ENCODE assay signal across 23 cellular contexts in the genomic region with DNA sequence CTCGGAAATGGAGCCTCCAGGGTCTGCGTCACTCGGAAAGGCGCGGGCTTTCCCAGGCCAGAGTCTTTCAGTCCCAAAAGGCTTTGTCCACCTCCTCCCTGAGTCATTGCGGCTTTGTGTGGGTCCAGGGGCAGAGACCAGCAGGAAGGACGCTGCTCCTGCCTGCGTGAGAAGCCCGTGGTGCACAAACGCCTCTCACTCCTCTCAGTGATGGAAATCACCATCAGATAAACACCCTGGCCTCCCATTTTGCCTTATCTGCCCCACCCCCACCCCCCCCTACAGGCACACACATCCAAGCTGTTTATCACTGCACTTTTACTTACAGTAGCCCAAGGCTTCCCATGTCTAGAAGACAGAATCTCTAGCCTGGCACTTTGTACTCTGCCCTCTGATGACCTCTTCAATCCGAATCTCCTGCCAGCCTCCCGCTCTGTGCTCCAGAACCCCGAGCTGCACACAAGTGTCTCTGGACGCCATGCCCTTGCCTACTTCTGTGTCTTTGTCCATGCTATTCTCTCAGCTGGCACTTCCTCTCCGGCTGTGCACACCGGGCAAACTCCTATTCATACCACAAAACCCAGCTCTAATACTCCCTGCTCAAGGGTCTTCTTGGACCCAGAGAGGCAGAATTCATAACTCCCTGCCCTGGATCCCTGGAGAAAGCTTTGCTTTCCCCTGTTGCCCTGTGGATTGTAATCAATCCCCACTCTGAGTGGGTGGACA.
DNase-seq lines count a peak whose midpoint lies in the region; ATAC-seq, FAIRE-seq and TF ChIP-seq lines count a peak whose summit lies in the region.
"Had no signal": no experiment of that assay in that cellular context is flagged by ENCODE, and none has a peak within 500 bp of the region (broad histone marks: within the 10 kb centered on the region; RNA-seq: fewer than 3 reads in every experiment).

No MANE protein-coding gene starts in this region.

- intact Hi-C loops in K562 (cut with micrococcal nuclease): no loop called here
- intact Hi-C loops in pancreas (cut with DNase I): loop anchor here in 1 of 3 donors (10.0 kb wide), 1 partner anchor 62 kb away; no protein-coding TSS in a partner anchor

- no peaks in the 10 kb centered on the region for H4K20me1 ChIP-seq in SK-N-SH (ENCODE audit: insufficient read depth)
- H4K20me1 ChIP-seq in K562 (replicated peaks; ENCODE audit: control insufficient read depth, insufficient read depth, low read length): no peaks in the 10 kb centered on the region
- H4K20me1 ChIP-seq: BLaER1 treated with 17β-estradiol and CSF1 and Interleukin-3, amounts not matched to agents 10 nM and 100 nM had no signal

- peaks cover 6% of the 10 kb centered on the region for H3K27me3 Mint-ChIP-seq in neural crest cell (ENCODE audit: low read depth)

- no peak for ATAC-seq in SK-N-SH treated with all-trans-retinoic acid at 6 μM for 48 hours
- ATAC-seq in K562: peak; percentile 77
- ATAC-seq in pancreas: no peak
- ATAC-seq in HG03354 (IDR thresholded peaks at IDR 0.05; ENCODE audit: poor library complexity, severe bottlenecking, unreplicated experiment): no peak
- ATAC-seq: A549; CD8-positive, alpha-beta T cell; HepG2 had no signal

- no peaks in the 10 kb centered on the region for H3K9me1 ChIP-seq in K562 (ENCODE audit: control insufficient read depth, insufficient read depth, low read length)

- peak overlapping the region; percentile 7 for H3K27ac Mint-ChIP-seq in neural crest cell (ENCODE audit: unreplicated experiment)
- H3K27ac Mint-ChIP-seq: B cell; CD8-positive, alpha-beta T cell; HFFc6; IgD-negative memory B cell had no signal

- no peaks in the 10 kb centered on the region for H3F3A ChIP-seq in SK-N-SH (replicated peaks; ENCODE audit: insufficient read depth)

- no peak for TF ChIP-seq POLR2A in K562 (conservative IDR thresholded peaks at IDR 0.05)

- no peak overlapping the region for H3K9ac ChIP-seq in SK-N-SH
- 0 out of 4 replicates have a peak overlapping the region, but pooled peaks of 1 of the 2 experiments have one; percentile 26 for H3K9ac ChIP-seq in K562 (ENCODE audit: insufficient read depth in 1 of 2, low read depth in 2 of 2, low read length in 2 of 2)
- H3K9ac ChIP-seq: BLaER1 treated with 17β-estradiol and CSF1 and Interleukin-3, amounts not matched to agents 10 nM and 100 nM; GM23248 had no signal

- POLR2A ChIA-PET in SK-N-SH (lab: Yijun Ruan, JAX) (no interaction called here), K562 (lab: Yijun Ruan, JAX) (interaction anchor here (0.7 to 1.0 kb wide), 2 partner anchors 39 to 110 kb away, joined by 5 to 6 read pairs; no protein-coding TSS in a partner anchor)

- H3K79me2 ChIP-seq in SK-N-SH (ENCODE audit: insufficient read depth) (no peaks in the 10 kb centered on the region), K562 (ENCODE audit: control insufficient read depth, insufficient read depth, low read length) (no peaks in the 10 kb centered on the region)

- H2AFZ ChIP-seq in SK-N-SH (ENCODE audit: low read depth) (no peak overlapping the region), K562 (ENCODE audit: low read depth, low read length) (no peak overlapping the region)
- H2AFZ ChIP-seq: GM23248 had no signal

- WGBS in SK-N-SH (ENCODE audit: low lambda C conversion rate): 57% methylated on average over 16 of the region's 16 CpGs
- 31% methylated on average over 13 of the region's 16 CpGs for WGBS in K562 (ENCODE audit: insufficient coverage, low coverage, missing lambda C conversion rate)
- WGBS in pancreas, 2 donors: 61 to 64% methylated on average over 16 of the region's 16 CpGs

- in situ Hi-C loops in K562 (cut with MboI): no loop called here

- TF ChIP-seq EP300 in SK-N-SH (IDR thresholded peaks at IDR 0.05; ENCODE audit: borderline replicate concordance in 1 of 2, low read depth in 1 of 2, low read length in 1 of 2) (no peak), K562 (IDR thresholded peaks at IDR 0.05; ENCODE audit: low read length) (no peak)

- TF ChIP-seq CTCF in SK-N-SH (IDR thresholded peaks at IDR 0.05): no peak
- no peak for TF ChIP-seq CTCF in K562 (IDR thresholded peaks at IDR 0.05 in 2 of 3, conservative IDR thresholded peaks at IDR 0.05 in 1 of 3; ENCODE audit: insufficient read depth in 2 of 3, low read depth in 1 of 3, low read length in 3 of 3)
- no peak for TF ChIP-seq CTCF in neural crest cell (conservative IDR thresholded peaks at IDR 0.05)
- TF ChIP-seq CTCF in pancreas (IDR thresholded peaks at IDR 0.05): no peak

- no peaks in the 10 kb centered on the region for H3K36me3 Mint-ChIP-seq in neural crest cell (ENCODE audit: low read depth)
- H3K36me3 Mint-ChIP-seq: CD8-positive, alpha-beta T cell had no signal

- FAIRE-seq in K562 (lab: Jason Lieb, UNC) (peak; percentile 46), pancreas (lab: Jason Lieb, UNC) (no peak)
- FAIRE-seq: A549, G401.6, GM12891, H54, HepG2 had no signal

- no peak overlapping the region for H3K4me3 ChIP-seq in SK-N-SH (ENCODE audit: low read depth in 2 of 2, low read length in 1 of 2)
- no peak overlapping the region for H3K4me3 ChIP-seq in K562
- no peak overlapping the region for H3K4me3 ChIP-seq in pancreas
- H3K4me3 ChIP-seq: A549; BLaER1 treated with 17β-estradiol and CSF1 and Interleukin-3, amounts not matched to agents 10 nM and 100 nM; GM23248 had no signal

- DNase-seq in SK-N-SH (no peak), K562 (ENCODE audit: extremely low read depth in 1 of 4, low spot score in 3 of 4) (peak; percentile 13 to 66 (median 35)), neural crest cell (ENCODE audit: low read depth, low spot score) (no peak), pancreas (no peak), medulla oblongata (ENCODE audit: extremely low spot score) (no peak)
- DNase-seq: Calu3; CD8-positive, alpha-beta T cell; DMS79 treated with DMSO at 0.1 percent for 48 hours; EL; GM23248; HCEC 1CT; HFFc6 had no signal

- H3K27me3 ChIP-seq in SK-N-SH (ENCODE audit: insufficient read depth) (no peaks in the 10 kb centered on the region), K562 (ENCODE audit: control insufficient read depth in 2 of 2, insufficient read depth in 2 of 2, low read length in 2 of 2) (no peaks in the 10 kb centered on the region), pancreas (peaks cover 0 to 9% (median 0%) of the 10 kb centered on the region in 4 donors)
- H3K27me3 ChIP-seq: BLaER1 treated with 17β-estradiol and CSF1 and Interleukin-3, amounts not matched to agents 10 nM and 100 nM had no signal

- H3K9me2 ChIP-seq in SK-N-SH: no peaks in the 10 kb centered on the region

- no peaks in the 10 kb centered on the region for H3K9me3 ChIP-seq in SK-N-SH
- no peaks in the 10 kb centered on the region for H3K9me3 ChIP-seq in K562 (replicated peaks; ENCODE audit: control insufficient read depth, insufficient read depth, low read depth, low read length)
- H3K9me3 ChIP-seq in pancreas: no peaks in the 10 kb centered on the region
- H3K9me3 ChIP-seq: A549; BLaER1 treated with 17β-estradiol and CSF1 and Interleukin-3, amounts not matched to agents 10 nM and 100 nM had no signal

- H3K36me3 ChIP-seq in SK-N-SH (replicated peaks in 1 of 2; ENCODE audit: control insufficient read depth in 1 of 2, insufficient read depth in 2 of 2, low read length in 1 of 2) (no peaks in the 10 kb centered on the region), K562 (ENCODE audit: control insufficient read depth, insufficient read depth, low read length) (peaks cover 8% of the 10 kb centered on the region; the same call in 2 of the 3 replicates), pancreas (no peaks in the 10 kb centered on the region)
- H3K36me3 ChIP-seq: BLaER1 treated with 17β-estradiol and CSF1 and Interleukin-3, amounts not matched to agents 10 nM and 100 nM had no signal

- no peak overlapping the region for H3K27ac ChIP-seq in SK-N-SH (ENCODE audit: low read depth in 2 of 2, low read length in 1 of 2)
- H3K27ac ChIP-seq in K562 (ENCODE audit: extremely low read depth, low read depth, low read length): no peak overlapping the region; the same call in 2 of the 3 replicates
- no peak overlapping the region for H3K27ac ChIP-seq in pancreas
- H3K27ac ChIP-seq: 22Rv1; A549; BLaER1 treated with 17β-estradiol and CSF1 and Interleukin-3, amounts not matched to agents 10 nM and 100 nM; GM23248 had no signal

- H3K4me1 ChIP-seq in SK-N-SH (ENCODE audit: control insufficient read depth in 1 of 2, insufficient read depth in 2 of 2, low read depth in 1 of 2, low read length in 1 of 2) (no peaks in the 10 kb centered on the region), K562 (replicated peaks in 1 of 2; ENCODE audit: control insufficient read depth in 2 of 2, insufficient read depth in 2 of 2, low read length in 2 of 2) (peaks cover 29 to 35% of the 10 kb centered on the region in 2 experiments; a peak in 4 of 5 replicates), pancreas (no peaks in the 10 kb centered on the region)
- H3K4me1 ChIP-seq: A549 had no signal

- H3K9me3 Mint-ChIP-seq in neural crest cell: peaks cover 4% of the 10 kb centered on the region
- H3K9me3 Mint-ChIP-seq: CD8-positive, alpha-beta T cell had no signal

- no peaks in the 10 kb centered on the region for H3K4me1 Mint-ChIP-seq in neural crest cell
- H3K4me1 Mint-ChIP-seq: B cell, IgD-negative memory B cell had no signal

- no peak overlapping the region for H3K4me2 ChIP-seq in SK-N-SH
- H3K4me2 ChIP-seq in K562 (ENCODE audit: insufficient read depth, low read length): peak overlapping the region; percentile 15; the same call in 1 of the 2 replicates
- H3K4me2 ChIP-seq: A549; BLaER1 treated with 17β-estradiol and CSF1 and Interleukin-3, amounts not matched to agents 10 nM and 100 nM had no signal

- TF ChIP-seq RAD21 in SK-N-SH (IDR thresholded peaks at IDR 0.05; ENCODE audit: low read length) (no peak), K562 (CRISPR knock-in tag; conservative IDR thresholded peaks at IDR 0.05 in 1 of 2, IDR thresholded peaks at IDR 0.05 in 1 of 2) (no peak; a peak in 1 of 4 replicates)

- BruUV-seq in K562 (replicated peaks; lab: Mats Ljungman, UMichigan): no TSS peak

- no peak overlapping the region for H3K4me3 Mint-ChIP-seq in neural crest cell
- H3K4me3 Mint-ChIP-seq: B cell; CD8-positive, alpha-beta T cell; HFFc6; IgD-negative memory B cell had no signal

- CTCF ChIA-PET in SK-N-SH (lab: Yijun Ruan, JAX): interaction anchor here (1.0 kb wide), 1 partner anchor 10 kb away, joined by 3 read pairs; no protein-coding TSS in a partner anchor
- CTCF ChIA-PET in K562 (lab: Yijun Ruan, JAX; ENCODE audit: low intra/inter-chr PET ratio): no interaction called here

TF ChIP-seq in K562, 482 proteins besides CTCF, POLR2A, EP300 and RAD21 (continues in another document):
- TF ChIP-seq, protein P1, sequence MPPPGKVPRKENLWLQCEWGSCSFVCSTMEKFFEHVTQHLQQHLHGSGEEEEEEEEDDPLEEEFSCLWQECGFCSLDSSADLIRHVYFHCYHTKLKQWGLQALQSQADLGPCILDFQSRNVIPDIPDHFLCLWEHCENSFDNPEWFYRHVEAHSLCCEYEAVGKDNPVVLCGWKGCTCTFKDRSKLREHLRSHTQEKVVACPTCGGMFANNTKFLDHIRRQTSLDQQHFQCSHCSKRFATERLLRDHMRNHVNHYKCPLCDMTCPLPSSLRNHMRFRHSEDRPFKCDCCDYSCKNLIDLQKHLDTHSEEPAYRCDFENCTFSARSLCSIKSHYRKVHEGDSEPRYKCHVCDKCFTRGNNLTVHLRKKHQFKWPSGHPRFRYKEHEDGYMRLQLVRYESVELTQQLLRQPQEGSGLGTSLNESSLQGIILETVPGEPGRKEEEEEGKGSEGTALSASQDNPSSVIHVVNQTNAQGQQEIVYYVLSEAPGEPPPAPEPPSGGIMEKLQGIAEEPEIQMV (tag; conservative IDR thresholded peaks at IDR 0.05; ENCODE audit: low read depth): no peak
- no peak for TF ChIP-seq ZNF174 (CRISPR knock-in tag; IDR thresholded peaks at IDR 0.05)

Comparison
In these comparisons a context has a peak if more than half of its experiments do, and no peak if none do; other contexts are left out.
1. DNase-seq: peak in K562 (4 of 4); none in SK-N-SH (single experiment), neural crest cell (single experiment), pancreas (0 of 6) and medulla oblongata (single experiment).